ENCODE assay signal across 10 cellular contexts in genomic region chr15:78315686-78316085, GRCh38. TPM values are rescaled to one million over a fixed set of nuclear protein-coding genes. Genes with fewer than 3 reads are reported as not detected.
DNase-seq lines count a peak whose midpoint lies in the region; ATAC-seq, FAIRE-seq and TF ChIP-seq lines count a peak whose summit lies in the region.
"Had no signal": no experiment of that assay in that cellular context is flagged by ENCODE, and none has a peak within 500 bp of the region (broad histone marks: within the 10 kb centered on the region; RNA-seq: fewer than 3 reads in every experiment).

No MANE protein-coding gene starts in this region.

- H3K4me3 ChIP-seq in OCI-LY3 (ENCODE audit: low read length) (peak overlapping the region; percentile 69; the same call in 1 of the 2 replicates), fibroblast of the aortic adventitia (ENCODE audit: low read depth, low read length) (no peak overlapping the region), MM.1S (ENCODE audit: low read length) (no peak overlapping the region)

- H2AFZ ChIP-seq in OCI-LY3 (ENCODE audit: low read depth, low read length): peak overlapping the region; percentile 85; the same call in 1 of the 2 replicates
- no peak overlapping the region for H2AFZ ChIP-seq in MM.1S (ENCODE audit: low read length)

- TF ChIP-seq CTCF in 22Rv1 (IDR thresholded peaks at IDR 0.05) (peak; percentile 44), OCI-LY3 (IDR thresholded peaks at IDR 0.05; ENCODE audit: low read depth, low read length) (peak; percentile 82), fibroblast of the aortic adventitia (IDR thresholded peaks at IDR 0.05; ENCODE audit: insufficient read depth, low read length) (peak; percentile 16), MM.1S (IDR thresholded peaks at IDR 0.05; ENCODE audit: low read length) (no peak)

- H3K36me3 ChIP-seq in OCI-LY3 (replicated peaks; ENCODE audit: low read depth, low read length): no peaks in the 10 kb centered on the region
- H3K36me3 ChIP-seq in MM.1S (replicated peaks; ENCODE audit: insufficient read depth, low read length): no peaks in the 10 kb centered on the region

- ATAC-seq in HG02759 (IDR thresholded peaks at IDR 0.05; ENCODE audit: unreplicated experiment): no peak
- ATAC-seq: esophagus mucosa had no signal

- H3K4me1 ChIP-seq in OCI-LY3 (ENCODE audit: low read length): peaks cover 21% of the 10 kb centered on the region
- H3K4me1 ChIP-seq in MM.1S (ENCODE audit: low read length): no peaks in the 10 kb centered on the region

- no peaks in the 10 kb centered on the region for H3F3A ChIP-seq in MM.1S (ENCODE audit: insufficient read depth, low read length)

- no peaks in the 10 kb centered on the region for H4K20me1 ChIP-seq in OCI-LY3 (ENCODE audit: insufficient read depth, low read length)
- H4K20me1 ChIP-seq in MM.1S (ENCODE audit: insufficient read depth, low read length): no peaks in the 10 kb centered on the region

- H3K4me2 ChIP-seq in OCI-LY3 (ENCODE audit: low read length) (peak overlapping the region; percentile 92), MM.1S (ENCODE audit: low read depth, low read length) (no peak overlapping the region)

- TF ChIP-seq POLR2A in GM12892 (IDR thresholded peaks at IDR 0.05; ENCODE audit: low read depth, low read length): no peak

- no peaks in the 10 kb centered on the region for H3K9me3 ChIP-seq in OCI-LY3 (ENCODE audit: insufficient read depth, low read length)
- H3K9me3 ChIP-seq in MM.1S (replicated peaks; ENCODE audit: insufficient read depth, low read length): no peaks in the 10 kb centered on the region

- no peaks in the 10 kb centered on the region for H3K9me2 ChIP-seq in MM.1S (replicated peaks; ENCODE audit: insufficient read depth, low read length)

- FAIRE-seq in GM12892 (lab: Jason Lieb, UNC): peak; percentile 9

- no peak for DNase-seq in GM12892 (ENCODE audit: insufficient read length)
- DNase-seq in fibroblast of the aortic adventitia (ENCODE audit: low read depth): no peak
- no peak for DNase-seq in epidermal melanocyte (ENCODE audit: insufficient read length, low spot score)
- no peak for DNase-seq in MM.1S
- no peak for DNase-seq in stimulated activated naive CD4-positive, alpha-beta T cell treated with Interleukin-2 at 50 U/mL for 16 hours (lab: John Stamatoyannopoulos, UW)
- DNase-seq: EL had no signal

- H3K27ac ChIP-seq in 22Rv1 (no peak overlapping the region), OCI-LY3 (ENCODE audit: low read length) (peak overlapping the region; percentile 77), MM.1S (ENCODE audit: low read length) (no peak overlapping the region)

- H3K9ac ChIP-seq in OCI-LY3 (ENCODE audit: low read length) (peak overlapping the region; percentile 67; the same call in 1 of the 2 replicates), MM.1S (ENCODE audit: low read length) (no peak overlapping the region)

- H3K79me2 ChIP-seq in OCI-LY3 (ENCODE audit: low read length) (no peaks in the 10 kb centered on the region), MM.1S (ENCODE audit: low read length) (no peaks in the 10 kb centered on the region)

- H3K27me3 ChIP-seq in OCI-LY3 (ENCODE audit: low read depth, low read length): no peaks in the 10 kb centered on the region
- no peaks in the 10 kb centered on the region for H3K27me3 ChIP-seq in MM.1S (replicated peaks; ENCODE audit: insufficient read depth, low read length)

RNA-seq across cellular contexts. Expression of gene SKIC8, which starts 16.3 kb away (rescaled TPM):
- 81.2 TPM for polyA plus RNA-seq in GM12892 (2012; ENCODE audit: missing spikeins)
- total RNA-seq in fibroblast of the aortic adventitia (ENCODE audit: low replicate concordance): 56.7 and 62.1 TPM in 2 replicates

RNA-seq across cellular contexts. Expression of gene CRABP1, which starts 24.5 kb away (rescaled TPM):
- polyA plus RNA-seq in GM12892 (2012; ENCODE audit: missing spikeins): not detected
- not detected in 2 replicates for total RNA-seq in fibroblast of the aortic adventitia (ENCODE audit: low replicate concordance)
- total RNA-seq: esophagus mucosa had no signal

RNA-seq across cellular contexts. Expression of gene DNAJA4, which starts 51.3 kb away (rescaled TPM):
- 5.5 TPM for polyA plus RNA-seq in GM12892 (2012; ENCODE audit: missing spikeins)
- 0.65 and 2.3 TPM in 2 replicates for total RNA-seq in fibroblast of the aortic adventitia (ENCODE audit: low replicate concordance)
